Comparison of ENCODE assay signal across 32 cellular contexts in the genomic region with DNA sequence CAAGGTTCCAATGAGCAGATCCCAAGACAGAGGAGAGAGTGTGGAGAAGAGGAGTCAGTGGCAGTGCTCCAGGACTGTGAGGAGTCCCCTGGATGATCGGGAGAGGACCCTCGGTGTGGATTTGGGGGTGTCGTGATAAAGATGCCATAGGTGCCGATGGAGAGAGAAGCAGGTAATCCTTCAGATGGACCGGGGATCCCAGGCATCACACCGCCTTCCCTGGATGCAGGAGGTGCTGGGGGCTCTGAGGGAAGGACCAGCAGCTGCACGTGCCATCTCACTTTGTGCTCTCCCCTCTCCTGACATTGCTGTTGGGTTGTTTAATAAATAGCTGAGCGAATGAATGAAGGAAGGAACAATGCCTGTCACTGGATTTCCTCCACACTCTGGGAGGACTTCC.
"Had no signal": no experiment of that assay in that cellular context is flagged by ENCODE, and none has a peak within 500 bp of the region (broad histone marks: within the 10 kb centered on the region; RNA-seq: fewer than 3 reads in every experiment).

No MANE protein-coding gene starts in this region.

- H3K4me1 ChIP-seq: body of pancreas had no signal

- H3K27me3 Mint-ChIP-seq: activated CD4-positive, alpha-beta memory T cell treated with anti-CD3 and anti-CD28 coated beads for 36 hours; activated CD4-positive, alpha-beta T cell treated with anti-CD3 and anti-CD28 coated beads for 36 hours; activated CD4-positive, alpha-beta T cell treated with anti-CD3 and anti-CD28 coated beads, Interleukin-2, amount 10 ng/mL, durations not matched to agents 24 days and 14 days; activated CD8-positive, alpha-beta memory T cell treated with anti-CD3 and anti-CD28 coated beads, Interleukin-2, amount 10 ng/mL, durations not matched to agents 7 days and 5 days; dendritic cell treated with granulocyte-macrophage colony-stimulating factor and Interleukin-4, amounts not matched to agents 40 ng/mL and 50 ng/mL, for 4 days had no signal

- H3K4me3 Mint-ChIP-seq: activated CD4-positive, alpha-beta memory T cell treated with anti-CD3 and anti-CD28 coated beads for 36 hours; activated CD4-positive, alpha-beta T cell treated with anti-CD3 and anti-CD28 coated beads for 36 hours; activated CD4-positive, alpha-beta T cell treated with anti-CD3 and anti-CD28 coated beads, Interleukin-2, amount 10 ng/mL, durations not matched to agents 24 days and 14 days; activated CD8-positive, alpha-beta memory T cell treated with anti-CD3 and anti-CD28 coated beads, Interleukin-2, amount 10 ng/mL, durations not matched to agents 7 days and 5 days; activated CD8-positive, alpha-beta T cell treated with anti-CD3 and anti-CD28 coated beads, Interleukin-2, amount 10 ng/mL, durations not matched to agents 7 days and 5 days; activated naive CD8-positive, alpha-beta T cell; activated T-helper 1 cell treated with anti-CD3 and anti-CD28 coated beads, Interleukin-12 subunit alpha, Interleukin-12 subunit beta, Interleukin-2, Interleukin-4 antibody, amounts not matched to agents 30 ng/mL and 10 ng/mL and 1 ng/mL, durations not matched to agents 14 hours and 24 hours and 36 hours; dendritic cell treated with granulocyte-macrophage colony-stimulating factor and Interleukin-4, amounts not matched to agents 40 ng/mL and 50 ng/mL, for 4 days; endodermal cell; T-helper 17 cell; T-helper 2 cell treated with Interferon-gamma antibody and Interleukin-4, amounts not matched to agents 5 μg/mL and 100 μg/mL, for 36 hours had no signal

- H3K9me3 Mint-ChIP-seq: activated CD4-positive, alpha-beta memory T cell treated with anti-CD3 and anti-CD28 coated beads for 36 hours; activated CD4-positive, alpha-beta T cell treated with anti-CD3 and anti-CD28 coated beads, Interleukin-2, amount 10 ng/mL, durations not matched to agents 24 days and 14 days; activated T-helper 1 cell treated with anti-CD3 and anti-CD28 coated beads, Interleukin-12 subunit alpha, Interleukin-12 subunit beta, Interleukin-2, Interleukin-4 antibody, amounts not matched to agents 30 ng/mL and 10 ng/mL and 1 ng/mL, durations not matched to agents 14 hours and 24 hours and 36 hours; activated T-helper 2 cell treated with anti-CD3 and anti-CD28 coated beads, Interferon-gamma antibody, Interleukin-2, Interleukin-4, amounts not matched to agents 10 μg/mL and 5 μg/mL and 100 μg/mL, durations not matched to agents 14 hours and 24 hours and 36 hours; dendritic cell treated with granulocyte-macrophage colony-stimulating factor and Interleukin-4, amounts not matched to agents 40 ng/mL and 50 ng/mL, for 4 days; endodermal cell; T-helper 2 cell treated with Interferon-gamma antibody and Interleukin-4, amounts not matched to agents 5 μg/mL and 100 μg/mL, for 36 hours had no signal

- H3K27ac Mint-ChIP-seq: activated CD4-positive, alpha-beta memory T cell treated with anti-CD3 and anti-CD28 coated beads for 36 hours; activated CD4-positive, alpha-beta T cell treated with anti-CD3 and anti-CD28 coated beads for 36 hours; activated CD4-positive, alpha-beta T cell treated with anti-CD3 and anti-CD28 coated beads, Interleukin-2, amount 10 ng/mL, durations not matched to agents 24 days and 14 days; activated CD8-positive, alpha-beta memory T cell treated with anti-CD3 and anti-CD28 coated beads, Interleukin-2, amount 10 ng/mL, durations not matched to agents 7 days and 5 days; activated CD8-positive, alpha-beta T cell treated with anti-CD3 and anti-CD28 coated beads, Interleukin-2, amount 10 ng/mL, durations not matched to agents 7 days and 5 days; activated naive CD8-positive, alpha-beta T cell; activated T-helper 1 cell treated with anti-CD3 and anti-CD28 coated beads, Interleukin-12 subunit alpha, Interleukin-12 subunit beta, Interleukin-2, Interleukin-4 antibody, amounts not matched to agents 30 ng/mL and 10 ng/mL and 1 ng/mL, durations not matched to agents 14 hours and 24 hours and 36 hours; activated T-helper 2 cell treated with anti-CD3 and anti-CD28 coated beads, Interferon-gamma antibody, Interleukin-2, Interleukin-4, amounts not matched to agents 10 μg/mL and 5 μg/mL and 100 μg/mL, durations not matched to agents 14 hours and 24 hours and 36 hours; dendritic cell treated with granulocyte-macrophage colony-stimulating factor and Interleukin-4, amounts not matched to agents 40 ng/mL and 50 ng/mL, for 4 days; endodermal cell; T-helper 17 cell; T-helper 2 cell treated with Interferon-gamma antibody and Interleukin-4, amounts not matched to agents 5 μg/mL and 100 μg/mL, for 36 hours had no signal

- H3K36me3 ChIP-seq: WERI-Rb-1 had no signal

- ATAC-seq: activated CD4-positive, alpha-beta T cell treated with anti-CD3 and anti-CD28 coated beads for 36 hours; activated CD8-positive, alpha-beta memory T cell treated with anti-CD3 and anti-CD28 coated beads, Interleukin-2, amount 10 ng/mL, durations not matched to agents 7 days and 5 days; activated CD8-positive, alpha-beta T cell treated with anti-CD3 and anti-CD28 coated beads, Interleukin-2, amount 10 ng/mL, durations not matched to agents 7 days and 5 days; body of pancreas; esophagus mucosa; T-helper 17 cell had no signal

- H3K27me3 ChIP-seq: body of pancreas had no signal

- H3K36me3 Mint-ChIP-seq: activated CD4-positive, alpha-beta memory T cell treated with anti-CD3 and anti-CD28 coated beads for 36 hours; activated CD8-positive, alpha-beta memory T cell treated with anti-CD3 and anti-CD28 coated beads, Interleukin-2, amount 10 ng/mL, durations not matched to agents 7 days and 5 days; activated naive CD8-positive, alpha-beta T cell had no signal

- H3K4me1 Mint-ChIP-seq: activated CD4-positive, alpha-beta T cell treated with anti-CD3 and anti-CD28 coated beads for 36 hours; activated CD4-positive, alpha-beta T cell treated with anti-CD3 and anti-CD28 coated beads, Interleukin-2, amount 10 ng/mL, durations not matched to agents 24 days and 14 days; activated CD8-positive, alpha-beta memory T cell treated with anti-CD3 and anti-CD28 coated beads, Interleukin-2, amount 10 ng/mL, durations not matched to agents 7 days and 5 days; endodermal cell; T-helper 17 cell had no signal

- H3K4me3 ChIP-seq: body of pancreas, coronary artery, dorsolateral prefrontal cortex had no signal

- H3K27ac ChIP-seq: body of pancreas, coronary artery, dorsolateral prefrontal cortex, WERI-Rb-1 had no signal

- H3K9me3 ChIP-seq: body of pancreas had no signal

- DNase-seq: activated CD4-positive, alpha-beta T cell treated with anti-CD3 and anti-CD28 coated beads, Interleukin-2, amount 10 ng/mL, durations not matched to agents 24 days and 14 days; activated CD4-positive, CD25-positive, alpha-beta regulatory T cell; activated CD4-positive, CD25-positive, alpha-beta regulatory T cell treated with anti-CD3 and anti-CD28 coated beads, Interleukin-2, amount 50 U/mL, for 72 hours; activated CD8-positive, alpha-beta memory T cell treated with anti-CD3 and anti-CD28 coated beads, Interleukin-2, amount 10 ng/mL, durations not matched to agents 7 days and 5 days; activated CD8-positive, alpha-beta memory T cell treated with anti-CD3 and anti-CD28 coated beads, Interleukin-2, amount 50 U/mL, for 4 hours; activated CD8-positive, alpha-beta T cell treated with anti-CD3 and anti-CD28 coated beads, Interleukin-2, amount 10 ng/mL, durations not matched to agents 7 days and 5 days; activated gamma-delta T cell treated with Interleukin-2 at 50 U/mL for 16 hours; activated naive CD4-positive, alpha-beta T cell treated with anti-CD3 and anti-CD28 coated beads, Interleukin-2, amount 50 U/mL, for 16 hours; activated naive CD4-positive, alpha-beta T cell treated with Interleukin-2 at 50 U/mL for 16 hours; activated T-cell treated with anti-CD3 and anti-CD28 coated beads, Interleukin-2, amount 50 U/mL, for 1 hour; amygdala; aorta; body of pancreas; central memory CD4-positive, alpha-beta T cell; cerebellar nuclear complex; effector memory CD4-positive, alpha-beta T cell; endodermal cell; foreskin fibroblast; T-helper 1 cell; T-helper 17 cell; T1000; WERI-Rb-1 had no signal
